ENCODE assay signal across 19 cellular contexts in the genomic region with DNA sequence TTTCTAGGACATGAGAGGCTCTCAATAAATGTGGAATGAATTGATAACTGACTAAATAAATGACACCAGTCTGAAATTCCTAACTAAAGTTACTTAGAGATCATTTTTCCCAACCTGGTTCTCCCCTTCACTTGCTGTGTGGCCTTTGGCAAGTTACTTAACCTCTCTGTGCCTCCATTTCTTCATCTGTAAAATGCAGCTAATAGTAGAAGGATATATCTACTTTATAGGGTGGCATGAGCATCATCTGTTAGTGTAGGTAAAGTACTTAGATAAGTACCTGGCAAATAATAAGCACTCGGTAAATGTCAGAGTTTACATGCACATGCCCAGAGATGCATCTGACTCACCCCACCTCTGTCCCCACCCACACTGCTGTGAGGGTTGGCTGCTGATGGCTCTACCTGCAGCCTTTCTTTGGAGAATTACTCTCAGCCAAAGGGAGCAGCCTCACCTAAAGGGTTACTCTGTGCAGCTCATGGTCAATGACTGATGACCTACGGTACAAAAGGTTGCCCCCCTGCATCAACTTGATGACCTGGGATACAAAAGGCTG.
DNase-seq lines count a peak whose midpoint lies in the region; ATAC-seq and TF ChIP-seq lines count a peak whose summit lies in the region.
"Had no signal": no experiment of that assay in that cellular context is flagged by ENCODE, and none has a peak within 500 bp of the region (broad histone marks: within the 10 kb centered on the region; RNA-seq: fewer than 3 reads in every experiment).

No MANE protein-coding gene starts in this region.

- H3K4me1 ChIP-seq in RWPE2 (ENCODE audit: insufficient read depth, poor library complexity, severe bottlenecking) (peaks cover 15% of the 10 kb centered on the region), esophagus squamous epithelium (peaks cover 9 to 89% (median 16%) of the 10 kb centered on the region in 3 donors), osteoblast (ENCODE audit: insufficient read depth, low read length) (peaks cover 18% of the 10 kb centered on the region)

- H3K36me3 ChIP-seq in RWPE2 (ENCODE audit: low read depth) (no peaks in the 10 kb centered on the region), esophagus squamous epithelium (no peaks in the 10 kb centered on the region), osteoblast (ENCODE audit: insufficient read depth, low read length) (no peaks in the 10 kb centered on the region)

- H2AFZ ChIP-seq in osteoblast (ENCODE audit: low read length), result no peak overlapping the region

- no peak overlapping the region for H3K4me2 ChIP-seq in osteoblast (ENCODE audit: insufficient read depth, low read length)

- no peak overlapping the region for H3K27ac ChIP-seq in RWPE2 (ENCODE audit: poor library complexity, severe bottlenecking)
- H3K27ac ChIP-seq in esophagus squamous epithelium, result peak overlapping the region; percentile 19 to 80 (median 58)
- H3K27ac ChIP-seq in osteoblast (ENCODE audit: low read depth, low read length), result no peak overlapping the region
- H3K27ac ChIP-seq: SK-N-MC had no signal

- TF ChIP-seq CTCF in RWPE2 (IDR thresholded peaks at IDR 0.05; ENCODE audit: poor library complexity, severe bottlenecking), result no peak
- TF ChIP-seq CTCF in esophagus squamous epithelium (IDR thresholded peaks at IDR 0.05), result no peak
- TF ChIP-seq CTCF in osteoblast (IDR thresholded peaks at IDR 0.05; ENCODE audit: extremely low read depth, low read depth, low read length), result no peak

- H3K9me3 ChIP-seq in RWPE2 (ENCODE audit: severe bottlenecking) (no peaks in the 10 kb centered on the region), esophagus squamous epithelium (no peaks in the 10 kb centered on the region), osteoblast (ENCODE audit: low read depth, low read length) (no peaks in the 10 kb centered on the region)

- ATAC-seq in RWPE2 (ENCODE audit: low read depth), result peak; percentile 67
- ATAC-seq in left cardiac atrium, result no peak

- peak; percentile 5 for DNase-seq in stimulated activated CD4-positive, alpha-beta T cell treated with anti-CD3 and anti-CD28 coated beads, Interleukin-4, amount 100 ng/mL, for 1 hour
- no peak for DNase-seq in stimulated activated CD4-positive, alpha-beta T cell treated with anti-CD3 and anti-CD28 coated beads, Interleukin-2, amount 100 ng/mL, for 24 hours
- DNase-seq in RWPE2 (ENCODE audit: low spot score) (no peak), esophagus squamous epithelium (lab: John Stamatoyannopoulos, UW) (no peak), kidney glomerular epithelial cell (lab: John Stamatoyannopoulos, UW) (no peak), KG1 (lab: John Stamatoyannopoulos, UW) (no peak), osteoblast (ENCODE audit: insufficient read length, low spot score, missing footprints) (no peak), left cardiac atrium (no peak)
- DNase-seq: Calu3; CD4-positive, alpha-beta T cell; Karpas-422; MM.1S; NCI-H1092 treated with DMSO at 0.1 percent for 48 hours; NCI-H146; NCI-H2029 treated with DMSO at 0.1 percent for 48 hours; NCI-H2171; NCI-H446 treated with DMSO at 0.1 percent for 48 hours; SHP77 had no signal

- H3K27me3 ChIP-seq in RWPE2 (ENCODE audit: insufficient read depth, poor library complexity, severe bottlenecking) (no peaks in the 10 kb centered on the region), esophagus squamous epithelium (no peaks in the 10 kb centered on the region), osteoblast (ENCODE audit: insufficient read depth, low read length) (no peaks in the 10 kb centered on the region)

- H3K79me2 ChIP-seq in osteoblast (ENCODE audit: insufficient read depth, low read length), result no peaks in the 10 kb centered on the region

- H3K4me3 ChIP-seq in RWPE2 (ENCODE audit: severe bottlenecking) (no peak overlapping the region), esophagus squamous epithelium (no peak overlapping the region), osteoblast (ENCODE audit: insufficient read depth, low read length) (no peak overlapping the region)
- H3K4me3 ChIP-seq: SK-N-MC had no signal

- no peaks in the 10 kb centered on the region for H4K20me1 ChIP-seq in osteoblast (ENCODE audit: insufficient read depth, low read length)

- no peak for TF ChIP-seq POLR2A in esophagus squamous epithelium (IDR thresholded peaks at IDR 0.05)

- 22 to 35% methylated on average over 2 of the region's 2 CpGs for WGBS in esophagus squamous epithelium, 2 donors

- intact Hi-C loops in esophagus squamous epithelium (cut with DNase I), result loop anchor here (5.0 kb wide), 1 partner anchor 292 kb away; no protein-coding TSS in a partner anchor
- intact Hi-C loops in left cardiac atrium (cut with DNase I), result loop anchor here (5.0 to 10.0 kb wide), 2 partner anchors 170 to 297 kb away; no protein-coding TSS in a partner anchor

Comparison
In these comparisons a context has a peak if more than half of its experiments do, and no peak if none do; other contexts are left out.
1. H3K27ac ChIP-seq: peak in esophagus squamous epithelium (4 of 4); none in RWPE2 (single experiment) and osteoblast (single experiment).